ENCODE assay signal across 9 cellular contexts in genomic region chr18:13268035-13268700, GRCh38. TPM values are rescaled to one million over a fixed set of nuclear protein-coding genes. Genes with fewer than 3 reads are reported as not detected.
DNase-seq lines count a peak whose midpoint lies in the region; ATAC-seq and TF ChIP-seq lines count a peak whose summit lies in the region.
"Had no signal": no experiment of that assay in that cellular context is flagged by ENCODE, and none has a peak within 500 bp of the region (broad histone marks: within the 10 kb centered on the region; RNA-seq: fewer than 3 reads in every experiment).

No MANE protein-coding gene starts in this region.

- no peaks in the 10 kb centered on the region for H3K36me3 ChIP-seq in fibroblast of lung (ENCODE audit: control insufficient read depth, insufficient read depth, low read length)

- no peak overlapping the region for H3K4me3 ChIP-seq in fibroblast of lung (replicated peaks in 1 of 4; ENCODE audit: control extremely low read depth in 1 of 4, insufficient read depth in 1 of 4, low read depth in 3 of 4, low read length in 4 of 4)

- DNase-seq in CD4-positive, alpha-beta T cell = no peak
- peak; percentile 92 for DNase-seq in SK-MEL-5 (ENCODE audit: low read depth, low spot score)
- DNase-seq in fibroblast of lung (ENCODE audit: low read depth in 2 of 2) = peak; percentile 11 to 86
- DNase-seq in progenitor cell of endocrine pancreas (ENCODE audit: low spot score, unreplicated experiment) = no peak
- no peak for DNase-seq in immature natural killer cell
- DNase-seq in GM10248 (ENCODE audit: extremely low spot score) = no peak
- no peak for DNase-seq in NK-92 (lab: John Stamatoyannopoulos, UW; ENCODE audit: unreplicated experiment)
- no peak for DNase-seq in NCI-H2196 treated with DMSO at 0.1 percent for 48 hours (lab: John Stamatoyannopoulos, UW; ENCODE audit: unreplicated experiment)
- DNase-seq: HCEC 1CT had no signal

- ATAC-seq in CD4-positive, alpha-beta T cell (ENCODE audit: poor library complexity) = no peak

- no peaks in the 10 kb centered on the region for H3K27me3 Mint-ChIP-seq in CD4-positive, alpha-beta T cell
- H3K27me3 Mint-ChIP-seq in progenitor cell of endocrine pancreas (peaks cover 29% of the 10 kb centered on the region), immature natural killer cell (ENCODE audit: low read depth in 3 of 3) (peaks cover 0 to 5% (median 3%) of the 10 kb centered on the region in 3 donors)

- H3K4me1 Mint-ChIP-seq in CD4-positive, alpha-beta T cell (ENCODE audit: low read depth) = peaks cover 71% of the 10 kb centered on the region
- H3K4me1 Mint-ChIP-seq in progenitor cell of endocrine pancreas (ENCODE audit: low read depth) (peaks cover 3% of the 10 kb centered on the region), immature natural killer cell (no peaks in the 10 kb centered on the region)

- no peaks in the 10 kb centered on the region for H3K9me3 Mint-ChIP-seq in CD4-positive, alpha-beta T cell
- H3K9me3 Mint-ChIP-seq in progenitor cell of endocrine pancreas (ENCODE audit: low read depth) (no peaks in the 10 kb centered on the region), immature natural killer cell (no peaks in the 10 kb centered on the region)

- TF ChIP-seq CTCF in CD4-positive, alpha-beta T cell (IDR thresholded peaks at IDR 0.05) = no peak
- TF ChIP-seq CTCF in fibroblast of lung (conservative IDR thresholded peaks at IDR 0.05 in 1 of 2, IDR thresholded peaks at IDR 0.05 in 1 of 2; ENCODE audit: low read depth in 1 of 2, low read length in 2 of 2) (no peak), progenitor cell of endocrine pancreas (IDR thresholded peaks at IDR 0.05; ENCODE audit: unreplicated experiment) (no peak), GM10248 (IDR thresholded peaks at IDR 0.05; ENCODE audit: control extremely low read depth, extremely low read depth, low read depth, missing control alignments) (no peak)

- H3K27me3 ChIP-seq in CD4-positive, alpha-beta T cell (ENCODE audit: control insufficient read depth, insufficient read depth, low read length) = no peaks in the 10 kb centered on the region
- no peaks in the 10 kb centered on the region for H3K27me3 ChIP-seq in fibroblast of lung (ENCODE audit: control insufficient read depth, insufficient read depth, low read length)

- no peak overlapping the region for H3K9ac ChIP-seq in fibroblast of lung (ENCODE audit: insufficient read depth, low read length)

- in situ Hi-C loops in SK-MEL-5 (cut with HindIII; ENCODE audit: low pct_unique_long_range_greater_than_20kb, low sequenced_read_pairs) = no loop called here

- no peaks in the 10 kb centered on the region for H4K20me1 ChIP-seq in fibroblast of lung (ENCODE audit: control insufficient read depth, extremely low read depth, insufficient read depth, low read length)

- no peak overlapping the region for H3K4me2 ChIP-seq in fibroblast of lung (ENCODE audit: extremely low read depth, insufficient read depth, low read length)

- no peaks in the 10 kb centered on the region for H3K4me1 ChIP-seq in fibroblast of lung (ENCODE audit: control insufficient read depth, extremely low read depth, insufficient read depth, low read length)

- no peaks in the 10 kb centered on the region for H3K9me3 ChIP-seq in CD4-positive, alpha-beta T cell (ENCODE audit: control insufficient read depth, low read length)
- H3K9me3 ChIP-seq in fibroblast of lung (ENCODE audit: control insufficient read depth, insufficient read depth, low read depth, low read length) = no peaks in the 10 kb centered on the region

- no peak overlapping the region for H3K27ac ChIP-seq in CD4-positive, alpha-beta T cell (ENCODE audit: low read depth, low read length)
- H3K27ac ChIP-seq in fibroblast of lung (ENCODE audit: insufficient read depth, low read length) = no peak overlapping the region

- POLR2A ChIA-PET in CD4-positive, alpha-beta T cell (lab: Charles Lee) = interaction anchor here (0.8 kb wide), 1 partner anchor 52 kb away, joined by 3 read pairs; no protein-coding TSS in a partner anchor
- POLR2A ChIA-PET in GM10248 (lab: Yijun Ruan, JAX) = no interaction called here

- CTCF ChIA-PET in CD4-positive, alpha-beta T cell (lab: Charles Lee) = no interaction called here
- CTCF ChIA-PET in GM10248 (lab: Yijun Ruan, JAX) = interaction anchor here (1.0 kb wide), 1 partner anchor 173 kb away, joined by 3 read pairs; no protein-coding TSS in a partner anchor

- peaks cover 8% of the 10 kb centered on the region for H3K36me3 Mint-ChIP-seq in CD4-positive, alpha-beta T cell (ENCODE audit: low read depth)
- H3K36me3 Mint-ChIP-seq in progenitor cell of endocrine pancreas (ENCODE audit: insufficient read depth) = no peaks in the 10 kb centered on the region
- no peaks in the 10 kb centered on the region for H3K36me3 Mint-ChIP-seq in immature natural killer cell

- no peak overlapping the region for H2AFZ ChIP-seq in fibroblast of lung (ENCODE audit: low read length)

- intact Hi-C loops in CD4-positive, alpha-beta T cell (cut with DNase I, micrococcal nuclease) = loop anchor here in 1 of 2 experiments (5.0 kb wide), 1 partner anchor 169 kb away; no protein-coding TSS in a partner anchor

- no peaks in the 10 kb centered on the region for H3K79me2 ChIP-seq in fibroblast of lung (ENCODE audit: control insufficient read depth, insufficient read depth, low read length)

- H3K27ac Mint-ChIP-seq in CD4-positive, alpha-beta T cell = peak overlapping the region; percentile 82
- H3K27ac Mint-ChIP-seq in progenitor cell of endocrine pancreas (peak overlapping the region; percentile 27), immature natural killer cell (no peak overlapping the region)

- peak overlapping the region; percentile 67 for H3K4me3 Mint-ChIP-seq in CD4-positive, alpha-beta T cell
- H3K4me3 Mint-ChIP-seq in progenitor cell of endocrine pancreas (ENCODE audit: low read depth) (no peak overlapping the region), immature natural killer cell (no peak overlapping the region)

RNA-seq across cellular contexts. Expression of gene LDLRAD4, which starts 49.6 kb away (rescaled TPM):
- 10 to 100 TPM; 51.9 to 52.7 TPM for total RNA-seq in CD4-positive, alpha-beta T cell
- total RNA-seq in SK-MEL-5 (2014; rRNA removed; shearing (Covaris generic)) = 12.7 and 15.5 TPM in 2 replicates
- 20.4 and 27.8 TPM in 2 replicates for polyA plus RNA-seq in SK-MEL-5 (2015; cell fraction: cytosol; rRNA removed)
- polyA plus RNA-seq in SK-MEL-5 (2015; cell fraction: nucleus; rRNA removed) = 7.9 and 12.7 TPM in 2 replicates
- total RNA-seq in fibroblast of lung = under 0.01 TPM in 1 of 2 replicates, not detected in the other
- not detected in 2 replicates for polyA plus RNA-seq in fibroblast of lung
- not detected in 2 replicates for polyA plus RNA-seq in fibroblast of lung (2012)
- not detected in 2 replicates for polyA minus RNA-seq in fibroblast of lung (ENCODE audit: low replicate concordance)
- 3.4 and 3.8 TPM in 2 replicates for total RNA-seq in progenitor cell of endocrine pancreas
- 10 to 100 TPM in 1 of 3 donors, 1 to 10 TPM in 2; 4.8 to 11.3 (median 9.6) TPM for polyA plus RNA-seq in immature natural killer cell

Comparison
In these comparisons a context has a peak if more than half of its experiments do, and no peak if none do; other contexts are left out.
1. DNase-seq: peak in SK-MEL-5 (single experiment) and fibroblast of lung (2 of 2); none in CD4-positive, alpha-beta T cell (0 of 10), progenitor cell of endocrine pancreas (single experiment), immature natural killer cell (0 of 3), GM10248 (single experiment), NK-92 (single experiment) and NCI-H2196 treated with DMSO at 0.1 percent for 48 hours (single experiment).
2. H3K27ac Mint-ChIP-seq: peak in CD4-positive, alpha-beta T cell (single experiment) and progenitor cell of endocrine pancreas (single experiment); none in immature natural killer cell (0 of 6).